Comparison of ENCODE assay signal across 10 cellular contexts in genomic region chr20:9966966-9967365, GRCh38.
DNase-seq lines count a peak whose midpoint lies in the region; ATAC-seq and TF ChIP-seq lines count a peak whose summit lies in the region.
"Had no signal": no experiment of that assay in that cellular context is flagged by ENCODE, and none has a peak within 500 bp of the region (broad histone marks: within the 10 kb centered on the region; RNA-seq: fewer than 3 reads in every experiment).

No MANE protein-coding gene starts in this region.

- intact Hi-C loops in cardiac septum (cut with DNase I) = no loop called here
- intact Hi-C loops in activated naive CD4-positive, alpha-beta T cell treated with anti-CD3 and anti-CD28 coated beads for 36 hours (cut with micrococcal nuclease) = loop anchor here (2.0 kb wide), 1 partner anchor 350 kb away; no protein-coding TSS in a partner anchor

- H3K9me3 ChIP-seq in cardiac muscle cell (ENCODE audit: low read depth) = no peaks in the 10 kb centered on the region
- H3K9me3 ChIP-seq in OCI-LY3 (ENCODE audit: insufficient read depth, low read length) = no peaks in the 10 kb centered on the region
- H3K9me3 ChIP-seq in fibroblast of lung (ENCODE audit: control insufficient read depth, insufficient read depth, low read depth, low read length) = no peaks in the 10 kb centered on the region

- no peak overlapping the region for H2AFZ ChIP-seq in OCI-LY3 (ENCODE audit: low read depth, low read length)
- H2AFZ ChIP-seq in fibroblast of lung (ENCODE audit: low read length) = no peak overlapping the region

- H3K4me1 ChIP-seq in cardiac muscle cell (ENCODE audit: low read depth) (no peaks in the 10 kb centered on the region), OCI-LY3 (ENCODE audit: low read length) (peaks cover 5% of the 10 kb centered on the region), fibroblast of lung (ENCODE audit: control insufficient read depth, extremely low read depth, insufficient read depth, low read length) (no peaks in the 10 kb centered on the region)

- H3K79me2 ChIP-seq in OCI-LY3 (ENCODE audit: low read length) (no peaks in the 10 kb centered on the region), fibroblast of lung (ENCODE audit: control insufficient read depth, insufficient read depth, low read length) (no peaks in the 10 kb centered on the region)

- H3K27me3 Mint-ChIP-seq in activated naive CD4-positive, alpha-beta T cell treated with anti-CD3 and anti-CD28 coated beads for 36 hours (ENCODE audit: low read depth) = peaks cover 10% of the 10 kb centered on the region

- ATAC-seq in HG02642 (IDR thresholded peaks at IDR 0.05; ENCODE audit: poor library complexity, unreplicated experiment) = no peak

- H4K20me1 ChIP-seq in OCI-LY3 (ENCODE audit: insufficient read depth, low read length) = no peaks in the 10 kb centered on the region
- H4K20me1 ChIP-seq in fibroblast of lung (ENCODE audit: control insufficient read depth, extremely low read depth, insufficient read depth, low read length) = no peaks in the 10 kb centered on the region

- H3K9me3 Mint-ChIP-seq in activated naive CD4-positive, alpha-beta T cell treated with anti-CD3 and anti-CD28 coated beads for 36 hours = no peaks in the 10 kb centered on the region

- DNase-seq in cardiac muscle cell (ENCODE audit: low read depth in 1 of 2, low spot score in 1 of 2) (peak in 1 of 2 donors; percentile 15), cardiac septum (ENCODE audit: low spot score) (no peak), fibroblast of lung (ENCODE audit: low read depth in 2 of 2) (no peak), NCI-H446 treated with DMSO at 0.1 percent for 48 hours (lab: John Stamatoyannopoulos, UW) (no peak)
- DNase-seq in activated naive CD4-positive, alpha-beta T cell treated with anti-CD3 and anti-CD28 coated beads for 36 hours = no peak
- no peak for DNase-seq in stimulated activated CD4-positive, alpha-beta T cell treated with anti-CD3 and anti-CD28 coated beads, Interleukin-4, amount 100 ng/mL, for 4 hours
- DNase-seq: CD4-positive, CD25-positive, alpha-beta regulatory T cell; cortex of kidney had no signal

- no peak overlapping the region for H3K27ac Mint-ChIP-seq in activated naive CD4-positive, alpha-beta T cell treated with anti-CD3 and anti-CD28 coated beads for 36 hours
- H3K27ac Mint-ChIP-seq: CD4-positive, CD25-positive, alpha-beta regulatory T cell had no signal

- no peak overlapping the region for H3K4me3 Mint-ChIP-seq in activated naive CD4-positive, alpha-beta T cell treated with anti-CD3 and anti-CD28 coated beads for 36 hours
- H3K4me3 Mint-ChIP-seq: CD4-positive, CD25-positive, alpha-beta regulatory T cell had no signal

- H3K36me3 Mint-ChIP-seq in activated naive CD4-positive, alpha-beta T cell treated with anti-CD3 and anti-CD28 coated beads for 36 hours (ENCODE audit: low read depth) = no peaks in the 10 kb centered on the region
- H3K36me3 Mint-ChIP-seq: CD4-positive, CD25-positive, alpha-beta regulatory T cell had no signal

- peak overlapping the region; percentile 18; the same call in 1 of the 2 replicates for H3K4me2 ChIP-seq in OCI-LY3 (ENCODE audit: low read length)
- no peak overlapping the region for H3K4me2 ChIP-seq in fibroblast of lung (ENCODE audit: extremely low read depth, insufficient read depth, low read length)

- no peaks in the 10 kb centered on the region for H3K4me1 Mint-ChIP-seq in activated naive CD4-positive, alpha-beta T cell treated with anti-CD3 and anti-CD28 coated beads for 36 hours (ENCODE audit: low read depth)
- H3K4me1 Mint-ChIP-seq: CD4-positive, CD25-positive, alpha-beta regulatory T cell had no signal

- H3K27me3 ChIP-seq in cardiac muscle cell = no peaks in the 10 kb centered on the region
- H3K27me3 ChIP-seq in OCI-LY3 (ENCODE audit: low read depth, low read length) = peaks cover 50% of the 10 kb centered on the region
- peaks cover 7% of the 10 kb centered on the region for H3K27me3 ChIP-seq in fibroblast of lung (ENCODE audit: control insufficient read depth, insufficient read depth, low read length)

- no peak overlapping the region for H3K9ac ChIP-seq in OCI-LY3 (ENCODE audit: low read length)
- H3K9ac ChIP-seq in fibroblast of lung (ENCODE audit: insufficient read depth, low read length) = no peak overlapping the region

- CTCF ChIA-PET in activated naive CD4-positive, alpha-beta T cell treated with anti-CD3 and anti-CD28 coated beads for 36 hours (lab: Charles Lee) = no interaction called here

- TF ChIP-seq CTCF in cardiac muscle cell (IDR thresholded peaks at IDR 0.05; ENCODE audit: low read depth, low read length) = peak; percentile 41
- TF ChIP-seq CTCF in OCI-LY3 (IDR thresholded peaks at IDR 0.05; ENCODE audit: low read depth, low read length) = peak; percentile 75
- peak; percentile 23 to 50 for TF ChIP-seq CTCF in fibroblast of lung (conservative IDR thresholded peaks at IDR 0.05 in 1 of 2, IDR thresholded peaks at IDR 0.05 in 1 of 2; ENCODE audit: low read depth in 1 of 2, low read length in 2 of 2)

- no peak overlapping the region for H3K4me3 ChIP-seq in cardiac muscle cell
- H3K4me3 ChIP-seq in OCI-LY3 (ENCODE audit: low read length) = no peak overlapping the region
- no peak overlapping the region for H3K4me3 ChIP-seq in fibroblast of lung (replicated peaks in 1 of 4; ENCODE audit: control extremely low read depth in 1 of 4, insufficient read depth in 1 of 4, low read depth in 3 of 4, low read length in 4 of 4)

- H3K27ac ChIP-seq in cardiac muscle cell = no peak overlapping the region
- no peak overlapping the region for H3K27ac ChIP-seq in OCI-LY3 (ENCODE audit: low read length)
- no peak overlapping the region for H3K27ac ChIP-seq in fibroblast of lung (ENCODE audit: insufficient read depth, low read length)

- H3K36me3 ChIP-seq in cardiac muscle cell (no peaks in the 10 kb centered on the region), OCI-LY3 (replicated peaks; ENCODE audit: low read depth, low read length) (no peaks in the 10 kb centered on the region), fibroblast of lung (ENCODE audit: control insufficient read depth, insufficient read depth, low read length) (no peaks in the 10 kb centered on the region)
